In the genomic region with DNA sequence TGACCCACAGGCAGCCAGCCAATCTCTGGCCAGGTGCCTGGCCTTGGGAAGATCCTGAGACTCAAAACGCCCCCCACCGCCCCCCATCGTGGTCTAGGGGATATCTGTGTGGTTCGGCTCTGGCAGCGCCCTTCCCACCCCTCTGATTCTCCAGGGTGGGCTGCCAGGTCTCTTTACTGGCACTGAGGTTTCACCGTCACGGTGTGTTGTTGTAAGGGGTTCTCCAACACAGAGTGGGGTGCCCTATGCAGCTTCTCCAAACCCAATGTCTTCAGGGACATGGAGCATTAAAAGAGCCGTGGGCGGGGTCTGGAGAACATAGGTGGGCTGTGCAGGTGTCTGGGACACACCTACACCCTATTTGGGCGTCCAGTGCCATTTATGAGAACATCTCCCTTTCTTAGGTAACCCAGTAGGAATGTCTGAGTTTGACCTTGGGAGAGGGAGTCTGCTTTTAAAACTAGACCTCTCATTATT, we compare ENCODE assay signal across 1 cellular context.
TF ChIP-seq lines count a peak whose summit lies in the region.

No MANE protein-coding gene starts in this region.

TF ChIP-seq in HEK293, 187 proteins besides CTCF, POLR2A, EP300 and RAD21 (continued from another document):
- TF ChIP-seq, protein P1, sequence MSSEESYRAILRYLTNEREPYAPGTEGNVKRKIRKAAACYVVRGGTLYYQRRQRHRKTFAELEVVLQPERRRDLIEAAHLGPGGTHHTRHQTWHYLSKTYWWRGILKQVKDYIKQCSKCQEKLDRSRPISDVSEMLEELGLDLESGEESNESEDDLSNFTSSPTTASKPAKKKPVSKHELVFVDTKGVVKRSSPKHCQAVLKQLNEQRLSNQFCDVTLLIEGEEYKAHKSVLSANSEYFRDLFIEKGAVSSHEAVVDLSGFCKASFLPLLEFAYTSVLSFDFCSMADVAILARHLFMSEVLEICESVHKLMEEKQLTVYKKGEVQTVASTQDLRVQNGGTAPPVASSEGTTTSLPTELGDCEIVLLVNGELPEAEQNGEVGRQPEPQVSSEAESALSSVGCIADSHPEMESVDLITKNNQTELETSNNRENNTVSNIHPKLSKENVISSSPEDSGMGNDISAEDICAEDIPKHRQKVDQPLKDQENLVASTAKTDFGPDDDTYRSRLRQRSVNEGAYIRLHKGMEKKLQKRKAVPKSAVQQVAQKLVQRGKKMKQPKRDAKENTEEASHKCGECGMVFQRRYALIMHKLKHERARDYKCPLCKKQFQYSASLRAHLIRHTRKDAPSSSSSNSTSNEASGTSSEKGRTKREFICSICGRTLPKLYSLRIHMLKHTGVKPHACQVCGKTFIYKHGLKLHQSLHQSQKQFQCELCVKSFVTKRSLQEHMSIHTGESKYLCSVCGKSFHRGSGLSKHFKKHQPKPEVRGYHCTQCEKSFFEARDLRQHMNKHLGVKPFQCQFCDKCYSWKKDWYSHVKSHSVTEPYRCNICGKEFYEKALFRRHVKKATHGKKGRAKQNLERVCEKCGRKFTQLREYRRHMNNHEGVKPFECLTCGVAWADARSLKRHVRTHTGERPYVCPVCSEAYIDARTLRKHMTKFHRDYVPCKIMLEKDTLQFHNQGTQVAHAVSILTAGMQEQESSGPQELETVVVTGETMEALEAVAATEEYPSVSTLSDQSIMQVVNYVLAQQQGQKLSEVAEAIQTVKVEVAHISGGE (tag by site-specific recombination; conservative IDR thresholded peaks at IDR 0.05; ENCODE audit: low read depth) = no peak
- TF ChIP-seq ZNF768 (tag by site-specific recombination; IDR thresholded peaks at IDR 0.05) (no peak), ZNF350 (tag by site-specific recombination; IDR thresholded peaks at IDR 0.05) (no peak), ZNF223 (tag by site-specific recombination; IDR thresholded peaks at IDR 0.05) (no peak), ZFHX2 (tag by site-specific recombination; conservative IDR thresholded peaks at IDR 0.05) (peak; percentile 32), ZFP41 (tag by site-specific recombination; IDR thresholded peaks at IDR 0.05; ENCODE audit: borderline replicate concordance) (no peak), EGR2 (tag by site-specific recombination; IDR thresholded peaks at IDR 0.05; ENCODE audit: low read depth) (peak; percentile 39; the same call in 1 of the 2 replicates), ZNF48 (tag by site-specific recombination; IDR thresholded peaks at IDR 0.05) (no peak)
- TF ChIP-seq, protein P2, sequence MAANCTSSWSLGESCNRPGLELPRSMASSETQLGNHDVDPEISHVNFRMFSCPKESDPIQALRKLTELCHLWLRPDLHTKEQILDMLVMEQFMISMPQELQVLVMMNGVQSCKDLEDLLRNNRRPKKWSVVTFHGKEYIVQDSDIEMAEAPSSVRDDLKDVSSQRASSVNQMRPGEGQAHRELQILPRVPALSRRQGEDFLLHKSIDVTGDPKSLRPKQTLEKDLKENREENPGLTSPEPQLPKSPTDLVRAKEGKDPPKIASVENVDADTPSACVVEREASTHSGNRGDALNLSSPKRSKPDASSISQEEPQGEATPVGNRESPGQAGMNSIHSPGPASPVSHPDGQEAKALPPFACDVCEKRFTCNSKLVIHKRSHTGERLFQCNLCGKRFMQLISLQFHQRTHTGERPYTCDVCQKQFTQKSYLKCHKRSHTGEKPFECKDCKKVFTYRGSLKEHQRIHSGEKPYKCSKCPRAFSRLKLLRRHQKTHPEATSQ (tag by site-specific recombination; IDR thresholded peaks at IDR 0.05) = no peak
- TF ChIP-seq, protein P3, sequence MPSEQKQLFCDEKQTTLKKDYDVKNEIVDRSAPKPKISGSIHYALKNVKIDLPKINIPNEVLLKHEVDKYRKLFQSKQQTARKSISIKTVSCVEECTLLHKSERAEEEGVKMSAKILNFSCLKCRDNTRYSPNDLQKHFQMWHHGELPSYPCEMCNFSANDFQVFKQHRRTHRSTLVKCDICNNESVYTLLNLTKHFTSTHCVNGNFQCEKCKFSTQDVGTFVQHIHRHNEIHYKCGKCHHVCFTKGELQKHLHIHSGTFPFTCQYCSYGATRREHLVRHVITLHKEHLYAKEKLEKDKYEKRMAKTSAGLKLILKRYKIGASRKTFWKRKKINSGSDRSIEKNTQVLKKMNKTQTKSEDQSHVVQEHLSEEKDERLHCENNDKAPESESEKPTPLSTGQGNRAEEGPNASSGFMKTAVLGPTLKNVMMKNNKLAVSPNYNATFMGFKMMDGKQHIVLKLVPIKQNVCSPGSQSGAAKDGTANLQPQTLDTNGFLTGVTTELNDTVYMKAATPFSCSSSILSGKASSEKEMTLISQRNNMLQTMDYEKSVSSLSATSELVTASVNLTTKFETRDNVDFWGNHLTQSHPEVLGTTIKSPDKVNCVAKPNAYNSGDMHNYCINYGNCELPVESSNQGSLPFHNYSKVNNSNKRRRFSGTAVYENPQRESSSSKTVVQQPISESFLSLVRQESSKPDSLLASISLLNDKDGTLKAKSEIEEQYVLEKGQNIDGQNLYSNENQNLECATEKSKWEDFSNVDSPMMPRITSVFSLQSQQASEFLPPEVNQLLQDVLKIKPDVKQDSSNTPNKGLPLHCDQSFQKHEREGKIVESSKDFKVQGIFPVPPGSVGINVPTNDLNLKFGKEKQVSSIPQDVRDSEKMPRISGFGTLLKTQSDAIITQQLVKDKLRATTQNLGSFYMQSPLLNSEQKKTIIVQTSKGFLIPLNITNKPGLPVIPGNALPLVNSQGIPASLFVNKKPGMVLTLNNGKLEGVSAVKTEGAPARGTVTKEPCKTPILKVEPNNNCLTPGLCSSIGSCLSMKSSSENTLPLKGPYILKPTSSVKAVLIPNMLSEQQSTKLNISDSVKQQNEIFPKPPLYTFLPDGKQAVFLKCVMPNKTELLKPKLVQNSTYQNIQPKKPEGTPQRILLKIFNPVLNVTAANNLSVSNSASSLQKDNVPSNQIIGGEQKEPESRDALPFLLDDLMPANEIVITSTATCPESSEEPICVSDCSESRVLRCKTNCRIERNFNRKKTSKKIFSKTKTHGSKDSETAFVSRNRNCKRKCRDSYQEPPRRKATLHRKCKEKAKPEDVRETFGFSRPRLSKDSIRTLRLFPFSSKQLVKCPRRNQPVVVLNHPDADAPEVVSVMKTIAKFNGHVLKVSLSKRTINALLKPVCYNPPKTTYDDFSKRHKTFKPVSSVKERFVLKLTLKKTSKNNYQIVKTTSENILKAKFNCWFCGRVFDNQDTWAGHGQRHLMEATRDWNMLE (tag by site-specific recombination; conservative IDR thresholded peaks at IDR 0.05; ENCODE audit: low read depth) = no peak
- TF ChIP-seq, protein P4, sequence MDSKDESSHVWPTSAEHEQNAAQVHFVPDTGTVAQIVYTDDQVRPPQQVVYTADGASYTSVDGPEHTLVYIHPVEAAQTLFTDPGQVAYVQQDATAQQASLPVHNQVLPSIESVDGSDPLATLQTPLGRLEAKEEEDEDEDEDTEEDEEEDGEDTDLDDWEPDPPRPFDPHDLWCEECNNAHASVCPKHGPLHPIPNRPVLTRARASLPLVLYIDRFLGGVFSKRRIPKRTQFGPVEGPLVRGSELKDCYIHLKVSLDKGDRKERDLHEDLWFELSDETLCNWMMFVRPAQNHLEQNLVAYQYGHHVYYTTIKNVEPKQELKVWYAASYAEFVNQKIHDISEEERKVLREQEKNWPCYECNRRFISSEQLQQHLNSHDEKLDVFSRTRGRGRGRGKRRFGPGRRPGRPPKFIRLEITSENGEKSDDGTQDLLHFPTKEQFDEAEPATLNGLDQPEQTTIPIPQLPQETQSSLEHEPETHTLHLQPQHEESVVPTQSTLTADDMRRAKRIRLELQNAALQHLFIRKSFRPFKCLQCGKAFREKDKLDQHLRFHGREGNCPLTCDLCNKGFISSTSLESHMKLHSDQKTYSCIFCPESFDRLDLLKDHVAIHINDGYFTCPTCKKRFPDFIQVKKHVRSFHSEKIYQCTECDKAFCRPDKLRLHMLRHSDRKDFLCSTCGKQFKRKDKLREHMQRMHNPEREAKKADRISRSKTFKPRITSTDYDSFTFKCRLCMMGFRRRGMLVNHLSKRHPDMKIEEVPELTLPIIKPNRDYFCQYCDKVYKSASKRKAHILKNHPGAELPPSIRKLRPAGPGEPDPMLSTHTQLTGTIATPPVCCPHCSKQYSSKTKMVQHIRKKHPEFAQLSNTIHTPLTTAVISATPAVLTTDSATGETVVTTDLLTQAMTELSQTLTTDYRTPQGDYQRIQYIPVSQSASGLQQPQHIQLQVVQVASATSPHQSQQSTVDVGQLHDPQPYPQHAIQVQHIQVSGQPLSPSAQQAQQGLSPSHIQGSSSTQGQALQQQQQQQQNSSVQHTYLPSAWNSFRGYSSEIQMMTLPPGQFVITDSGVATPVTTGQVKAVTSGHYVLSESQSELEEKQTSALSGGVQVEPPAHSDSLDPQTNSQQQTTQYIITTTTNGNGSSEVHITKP (tag by site-specific recombination; IDR thresholded peaks at IDR 0.05) = no peak
